ENCODE assay signal across 13 cellular contexts in genomic region chr1:207323425-207323976, GRCh38.
DNase-seq lines count a peak whose midpoint lies in the region; TF ChIP-seq lines count a peak whose summit lies in the region.
"Had no signal": no experiment of that assay in that cellular context is flagged by ENCODE, and none has a peak within 500 bp of the region (broad histone marks: within the 10 kb centered on the region; RNA-seq: fewer than 3 reads in every experiment).

No MANE protein-coding gene starts in this region.

- TF ChIP-seq CTCF in Loucy (conservative IDR thresholded peaks at IDR 0.05; ENCODE audit: low read length) = no peak

- peaks cover 19% of the 10 kb centered on the region for H3K79me2 ChIP-seq in Loucy (ENCODE audit: insufficient read depth, low read length)

- H3K27ac ChIP-seq in effector memory CD4-positive, alpha-beta T cell (ENCODE audit: insufficient read depth, low read length, poor library complexity, severe bottlenecking) = no peak overlapping the region
- H3K27ac ChIP-seq in rectal smooth muscle tissue (ENCODE audit: low read depth, low read length) = no peak overlapping the region

- peaks cover 25% of the 10 kb centered on the region for H3K4me1 ChIP-seq in Loucy (ENCODE audit: insufficient read depth, low read length, poor library complexity, severe bottlenecking)
- H3K4me1 ChIP-seq in effector memory CD4-positive, alpha-beta T cell (ENCODE audit: control insufficient read depth, insufficient read depth, low read length, poor library complexity, severe bottlenecking) = peaks cover 18% of the 10 kb centered on the region
- H3K4me1 ChIP-seq in rectal smooth muscle tissue (ENCODE audit: control insufficient read depth, insufficient read depth, low read length) = no peaks in the 10 kb centered on the region

- H3K9ac ChIP-seq in Loucy (ENCODE audit: low read depth, low read length, poor library complexity, severe bottlenecking) (peak overlapping the region; percentile 13), rectal smooth muscle tissue (ENCODE audit: low read length) (no peak overlapping the region)

- H3F3A ChIP-seq in Loucy (ENCODE audit: low read depth) = no peaks in the 10 kb centered on the region

- peaks cover 38% of the 10 kb centered on the region for H3K4me1 Mint-ChIP-seq in T-helper 2 cell treated with Interferon-gamma antibody and Interleukin-4, amounts not matched to agents 5 μg/mL and 100 μg/mL, for 36 hours (ENCODE audit: low read depth)

- H3K27me3 ChIP-seq in Loucy (ENCODE audit: insufficient read depth, low read length, poor library complexity, severe bottlenecking) = no peaks in the 10 kb centered on the region
- H3K27me3 ChIP-seq in effector memory CD4-positive, alpha-beta T cell (replicated peaks; ENCODE audit: control insufficient read depth, insufficient read depth, low read length, poor library complexity, severe bottlenecking) = no peaks in the 10 kb centered on the region
- H3K27me3 ChIP-seq in rectal smooth muscle tissue (ENCODE audit: control insufficient read depth, insufficient read depth, low read length) = no peaks in the 10 kb centered on the region
- H3K27me3 ChIP-seq: gastroesophageal sphincter had no signal

- H3K36me3 Mint-ChIP-seq in T-helper 2 cell treated with Interferon-gamma antibody and Interleukin-4, amounts not matched to agents 5 μg/mL and 100 μg/mL, for 36 hours (ENCODE audit: low read depth) = peaks cover 54% of the 10 kb centered on the region

- H3K36me3 ChIP-seq in Loucy (ENCODE audit: insufficient read depth, low read length) = peaks cover 9% of the 10 kb centered on the region; the same call in 1 of the 2 replicates
- peaks cover 40% of the 10 kb centered on the region for H3K36me3 ChIP-seq in effector memory CD4-positive, alpha-beta T cell (ENCODE audit: control insufficient read depth, insufficient read depth, low read length)
- H3K36me3 ChIP-seq in rectal smooth muscle tissue (ENCODE audit: control insufficient read depth, insufficient read depth, low read length) = peaks cover 14% of the 10 kb centered on the region

- H3K4me3 Mint-ChIP-seq in T-helper 2 cell treated with Interferon-gamma antibody and Interleukin-4, amounts not matched to agents 5 μg/mL and 100 μg/mL, for 36 hours = peak overlapping the region; percentile 76

- no peak overlapping the region for H3K27ac Mint-ChIP-seq in T-helper 2 cell treated with Interferon-gamma antibody and Interleukin-4, amounts not matched to agents 5 μg/mL and 100 μg/mL, for 36 hours

- no peak for DNase-seq in T-helper 2 cell treated with Interferon-gamma antibody and Interleukin-4, amounts not matched to agents 5 μg/mL and 100 μg/mL, for 36 hours (ENCODE audit: low spot score)
- DNase-seq in T-helper 2 cell (no peak), RPMI8226 (no peak)
- no peak for DNase-seq in effector memory CD4-positive, alpha-beta T cell
- DNase-seq in stimulated activated CD4-positive, alpha-beta T cell treated with anti-CD3 and anti-CD28 coated beads, Interleukin-2, amount 100 ng/mL, for 24 hours = no peak
- DNase-seq in activated CD4-positive, CD25-positive, alpha-beta regulatory T cell (lab: John Stamatoyannopoulos, UW) = no peak
- DNase-seq: activated effector memory CD4-positive, alpha-beta T cell treated with anti-CD3 and anti-CD28 coated beads, Interleukin-2, amount 50 U/mL, for 16 hours; left colon; MM.1S; NCI-H446 had no signal

- peaks cover 2% of the 10 kb centered on the region for H3K27me3 Mint-ChIP-seq in T-helper 2 cell treated with Interferon-gamma antibody and Interleukin-4, amounts not matched to agents 5 μg/mL and 100 μg/mL, for 36 hours (ENCODE audit: low read depth)

- H3K4me3 ChIP-seq in Loucy (ENCODE audit: low read length, poor library complexity, severe bottlenecking) (peak overlapping the region; percentile 55), rectal smooth muscle tissue (ENCODE audit: low read length) (peak overlapping the region; percentile 7)
- peak overlapping the region; percentile 28 for H3K4me3 ChIP-seq in effector memory CD4-positive, alpha-beta T cell (ENCODE audit: insufficient read depth, low read depth, low read length, poor library complexity, severe bottlenecking)

- H3K9me3 Mint-ChIP-seq in T-helper 2 cell treated with Interferon-gamma antibody and Interleukin-4, amounts not matched to agents 5 μg/mL and 100 μg/mL, for 36 hours = no peaks in the 10 kb centered on the region

- H2AFZ ChIP-seq in Loucy (ENCODE audit: low read length) = no peak overlapping the region

- no peaks in the 10 kb centered on the region for H3K9me3 ChIP-seq in Loucy (ENCODE audit: insufficient read depth, low read depth, low read length)
- H3K9me3 ChIP-seq in effector memory CD4-positive, alpha-beta T cell (ENCODE audit: control insufficient read depth, low read length) = no peaks in the 10 kb centered on the region
- H3K9me3 ChIP-seq: gastroesophageal sphincter had no signal

- no peaks in the 10 kb centered on the region for H3K9me2 ChIP-seq in Loucy (replicated peaks; ENCODE audit: low read depth, low read length)

- peaks cover 5% of the 10 kb centered on the region for H4K20me1 ChIP-seq in Loucy (ENCODE audit: insufficient read depth, low read length, poor library complexity, severe bottlenecking)

- peak overlapping the region; percentile 56 for H3K4me2 ChIP-seq in Loucy (ENCODE audit: low read depth, low read length, poor library complexity, severe bottlenecking)
